ENCODE assay signal across 10 cellular contexts in the genomic region with DNA sequence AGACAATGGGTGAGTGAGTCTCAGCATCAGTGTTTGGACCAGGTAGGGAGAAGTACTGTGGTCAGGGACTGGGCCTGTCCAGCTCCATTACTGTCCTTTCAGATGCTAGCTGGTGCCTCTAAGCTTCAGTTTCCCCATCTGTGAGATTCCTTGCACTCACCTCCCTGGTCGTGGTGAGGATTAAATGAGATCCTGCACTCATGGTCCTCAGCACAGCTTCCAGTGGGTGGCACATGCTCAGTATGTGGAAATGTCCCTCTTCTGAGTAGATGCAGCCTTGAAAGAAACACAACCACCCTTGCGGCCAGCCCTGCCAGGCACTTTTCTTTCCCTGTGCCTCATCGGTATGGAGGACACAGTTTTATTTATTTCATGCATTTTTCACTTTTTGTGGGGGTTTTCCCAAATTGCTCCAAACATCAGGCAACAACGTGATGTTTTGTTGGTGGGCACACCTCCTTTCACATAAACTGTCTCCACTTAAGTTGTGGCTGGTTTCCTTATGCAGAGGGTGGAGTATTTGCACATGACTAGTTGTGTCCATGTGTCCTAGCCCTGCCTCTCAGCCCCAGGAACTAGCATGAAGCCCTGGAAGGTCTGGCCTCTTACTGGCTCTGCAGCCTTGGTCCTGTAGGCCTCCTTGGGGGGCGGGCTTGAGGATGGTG. TPM values are rescaled to one million over a fixed set of nuclear protein-coding genes. Genes with fewer than 3 reads are reported as not detected.
DNase-seq lines count a peak whose midpoint lies in the region; ATAC-seq, FAIRE-seq and TF ChIP-seq lines count a peak whose summit lies in the region.
"Had no signal": no experiment of that assay in that cellular context is flagged by ENCODE, and none has a peak within 500 bp of the region (broad histone marks: within the 10 kb centered on the region; RNA-seq: fewer than 3 reads in every experiment).

No MANE protein-coding gene starts in this region.

- TF ChIP-seq CTCF in A549 (IDR thresholded peaks at IDR 0.05) (no peak), mammary epithelial cell (conservative IDR thresholded peaks at IDR 0.05 in 1 of 2, IDR thresholded peaks at IDR 0.05 in 1 of 2; ENCODE audit: extremely low read depth in 1 of 2, insufficient read depth in 1 of 2, low read depth in 1 of 2, low read length in 2 of 2) (no peak)

- peaks cover 38% of the 10 kb centered on the region for H3K79me2 ChIP-seq in mammary epithelial cell (ENCODE audit: insufficient read depth, low read length)

- BruUV-seq in mammary epithelial cell (replicated peaks; lab: Mats Ljungman, UMichigan) = no TSS peak

- no peak for FAIRE-seq in A549 (lab: Jason Lieb, UNC)

- CTCF ChIA-PET in A549 (lab: Yijun Ruan, JAX) (interaction anchor here (1.1 to 2.7 kb wide), 3 partner anchors 12 to 97 kb away, joined by 7 to 9 read pairs (median 8); no protein-coding TSS in a partner anchor), mammary epithelial cell (lab: Charles Lee; ENCODE audit: low non-redundant PET) (no interaction called here)

- in situ Hi-C loops in mammary epithelial cell (cut with MboI; ENCODE audit: low sequenced_read_pairs in 2 of 2) = no loop called here

- dilution Hi-C loops in mammary epithelial cell (cut with HindIII; ENCODE audit: low sequenced_read_pairs) = no loop called here

- intact Hi-C loops in mammary epithelial cell (cut with micrococcal nuclease) = no loop called here

- peak overlapping the region; percentile 92 to 97; a peak in 5 of 6 replicates for H3K27ac ChIP-seq in A549
- H3K27ac ChIP-seq in HUES64 (ENCODE audit: low read depth, low read length) = no peak overlapping the region
- no peak overlapping the region for H3K27ac ChIP-seq in mammary epithelial cell (ENCODE audit: insufficient read depth, low read depth, low read length)

- no peaks in the 10 kb centered on the region for H4K20me1 ChIP-seq in mammary epithelial cell (ENCODE audit: insufficient read depth, low read length)

- no peak for TF ChIP-seq RAD21 in A549 (conservative IDR thresholded peaks at IDR 0.05 in 1 of 2, IDR thresholded peaks at IDR 0.05 in 1 of 2)

- H3K36me3 ChIP-seq in HUES64 (ENCODE audit: insufficient read depth, low read length) (peaks cover 31% of the 10 kb centered on the region), mammary epithelial cell (ENCODE audit: insufficient read depth, low read length) (peaks cover 5% of the 10 kb centered on the region), mucosa of stomach (ENCODE audit: control insufficient read depth, insufficient read depth, low read length) (no peaks in the 10 kb centered on the region)

- H3K4me2 ChIP-seq in A549 (peak overlapping the region; percentile 90), mammary epithelial cell (ENCODE audit: insufficient read depth, low read depth, low read length) (peak overlapping the region; percentile 93)

- ATAC-seq in A549 = no peak
- ATAC-seq in HG02642 (IDR thresholded peaks at IDR 0.05; ENCODE audit: poor library complexity, unreplicated experiment) = no peak
- no peak for ATAC-seq in HG02938 (IDR thresholded peaks at IDR 0.05; ENCODE audit: unreplicated experiment)

- H3K9me3 ChIP-seq in A549 (peaks cover 6% of the 10 kb centered on the region; the same call in 1 of the 3 replicates), HUES64 (ENCODE audit: insufficient read depth, low read depth, low read length) (peaks cover 8% of the 10 kb centered on the region), mammary epithelial cell (replicated peaks; ENCODE audit: insufficient read depth, low read length) (peaks cover 4% of the 10 kb centered on the region), mucosa of stomach (ENCODE audit: control insufficient read depth, low read length) (no peaks in the 10 kb centered on the region)

- TF ChIP-seq EP300 in A549 (IDR thresholded peaks at IDR 0.05) = no peak

- peak overlapping the region; percentile 98 for H2AFZ ChIP-seq in mammary epithelial cell (ENCODE audit: low read depth, low read length)

- WGBS in A549 (ENCODE audit: missing lambda C conversion rate) = 75% methylated on average over 4 of the region's 5 CpGs
- WGBS in HUES64 = 91% methylated on average over 4 of the region's 5 CpGs
- 76% methylated on average over 5 of the region's 5 CpGs for WGBS in mammary epithelial cell (ENCODE audit: low coverage, missing lambda C conversion rate)

- H3K4me3 ChIP-seq in A549 (peak overlapping the region; percentile 73), HUES64 (ENCODE audit: low read length) (peak overlapping the region; percentile 75), mammary epithelial cell (replicated peaks in 1 of 3; ENCODE audit: insufficient read depth in 1 of 3, low read depth in 2 of 3, low read length in 3 of 3) (peak overlapping the region; percentile 63 to 94 (median 83)), mucosa of stomach (ENCODE audit: low read length) (peak overlapping the region; percentile 91)

- no peak for TF ChIP-seq POLR2A in A549 (IDR thresholded peaks at IDR 0.05; ENCODE audit: low read length)

- H3K27me3 ChIP-seq in HUES64 (ENCODE audit: insufficient read depth, low read length) (peaks cover 17% of the 10 kb centered on the region), mammary epithelial cell (ENCODE audit: insufficient read depth, low read length) (no peaks in the 10 kb centered on the region), mucosa of stomach (ENCODE audit: control insufficient read depth, insufficient read depth, low read length) (peaks cover 6% of the 10 kb centered on the region)

- POLR2A ChIA-PET in A549 (lab: Yijun Ruan, JAX) = interaction anchor here (1.0 to 3.7 kb wide), 3 partner anchors 16 to 98 kb away, joined by 3 to 22 read pairs (median 12); no protein-coding TSS in a partner anchor

- DNase-seq in A549 (ENCODE audit: low read depth in 1 of 2, low spot score in 1 of 2) (no peak), mammary epithelial cell (no peak), inferior parietal cortex (ENCODE audit: extremely low spot score) (no peak), DMS153 treated with DMSO at 0.1 percent for 48 hours (lab: John Stamatoyannopoulos, UW; ENCODE audit: unreplicated experiment) (no peak)
- DNase-seq: EL had no signal

- H3K9ac ChIP-seq in HUES64 (ENCODE audit: low read depth, low read length) (peak overlapping the region; percentile 91), mammary epithelial cell (ENCODE audit: insufficient read depth, low read length) (peak overlapping the region; percentile 79), mucosa of stomach (ENCODE audit: low read length) (peak overlapping the region; percentile 89)

- H3K4me1 ChIP-seq in A549 (peaks cover 11% of the 10 kb centered on the region; the same call in 2 of the 3 replicates), HUES64 (ENCODE audit: insufficient read depth, low read length) (peaks cover 14% of the 10 kb centered on the region), mammary epithelial cell (ENCODE audit: insufficient read depth, low read length) (peaks cover 33% of the 10 kb centered on the region), mucosa of stomach (ENCODE audit: control insufficient read depth, insufficient read depth, low read length) (peaks cover 33% of the 10 kb centered on the region)

RNA-seq across cellular contexts. Expression of a gene that starts 1.1 kb away (rescaled TPM):
- polyA plus RNA-seq in A549 (2011; rRNA removed) = 14.1 and 14.4 TPM in 2 replicates
- 19.7 and 23.3 TPM in 2 replicates for polyA plus RNA-seq in A549 (2012; cell fraction: cytosol; rRNA removed)
- 123 and 173 TPM in 2 replicates for polyA plus RNA-seq in A549 (2012; cell fraction: nucleus; rRNA removed)
- polyA plus RNA-seq in A549 (2017; fragmentation: RNase III; extraction: RNeasy Plus Mini Kit Qiagen cat#74134 plus additional on column Dnase treatment) = 22.3 to 23.5 TPM (median 22.6 TPM) in 3 replicates
- 22.8 and 27.5 TPM in 2 replicates for polyA minus RNA-seq in A549 (2011; rRNA and poly(A)+ RNA removed)
- polyA plus RNA-seq in HUES64 (2013, experiment 1 of 2) = 15.3 TPM
- 16.1 TPM for polyA plus RNA-seq in HUES64 (2013, experiment 2 of 2)
- 10 to 100 TPM; 52.8 to 59.4 TPM for total RNA-seq in mammary epithelial cell
- polyA plus RNA-seq in mammary epithelial cell = 28.2 TPM
- polyA minus RNA-seq in mammary epithelial cell = 44.9 TPM

RNA-seq across cellular contexts. Expression of a gene that starts 16.2 kb away (rescaled TPM):
- polyA plus RNA-seq in A549 (2011; rRNA removed) (1.2 and 1.4 TPM in 2 replicates), A549 (2017; fragmentation: RNase III; extraction: RNeasy Plus Mini Kit Qiagen cat#74134 plus additional on column Dnase treatment) (2.3 to 4.0 TPM (median 3.6 TPM) in 3 replicates), mammary epithelial cell (0.24 TPM)
- 2.9 TPM in 2 replicates for polyA plus RNA-seq in A549 (2012; cell fraction: cytosol; rRNA removed)
- polyA plus RNA-seq in A549 (2012; cell fraction: nucleus; rRNA removed) = 19.7 and 21.2 TPM in 2 replicates
- polyA minus RNA-seq in A549 (2011; rRNA and poly(A)+ RNA removed) = 1.8 and 2.6 TPM in 2 replicates
- polyA plus RNA-seq in HUES64 (2013, experiment 1 of 2) = 0.50 TPM
- 0.25 TPM for polyA plus RNA-seq in HUES64 (2013, experiment 2 of 2)
- total RNA-seq in mammary epithelial cell = 1 to 10 TPM in 1 of 2 donors, under 1 TPM in 1; 0.24 to 5.0 TPM
- not detected for polyA minus RNA-seq in mammary epithelial cell
- total RNA-seq: lung microvascular endothelial cell had no signal

RNA-seq across cellular contexts. Expression of a gene that starts 18.7 kb away (rescaled TPM):
- polyA plus RNA-seq in A549 (2011; rRNA removed) (15.5 and 15.9 TPM in 2 replicates), A549 (2017; fragmentation: RNase III; extraction: RNeasy Plus Mini Kit Qiagen cat#74134 plus additional on column Dnase treatment) (18.4 to 22.7 TPM (median 19.7 TPM) in 3 replicates), mammary epithelial cell (23.4 TPM)
- 29.7 and 39.2 TPM in 2 replicates for polyA plus RNA-seq in A549 (2012; cell fraction: cytosol; rRNA removed)
- 43.5 and 52.5 TPM in 2 replicates for polyA plus RNA-seq in A549 (2012; cell fraction: nucleus; rRNA removed)
- 15.1 and 16.7 TPM in 2 replicates for polyA minus RNA-seq in A549 (2011; rRNA and poly(A)+ RNA removed)
- 18.3 TPM for polyA plus RNA-seq in HUES64 (2013, experiment 1 of 2)
- polyA plus RNA-seq in HUES64 (2013, experiment 2 of 2) = 18.3 TPM
- total RNA-seq in mammary epithelial cell = 10 to 100 TPM; 17.3 to 23.6 TPM
- polyA minus RNA-seq in mammary epithelial cell = 10.7 TPM

RNA-seq across cellular contexts. Expression of a gene that starts 31.8 kb away (rescaled TPM):
- 0.62 and 0.67 TPM in 2 replicates for polyA plus RNA-seq in A549 (2011; rRNA removed)
- polyA plus RNA-seq in A549 (2012; cell fraction: cytosol; rRNA removed) = 0.62 and 0.82 TPM in 2 replicates
- 7.2 and 8.9 TPM in 2 replicates for polyA plus RNA-seq in A549 (2012; cell fraction: nucleus; rRNA removed)
- polyA plus RNA-seq in A549 (2017; fragmentation: RNase III; extraction: RNeasy Plus Mini Kit Qiagen cat#74134 plus additional on column Dnase treatment) = 0.92 to 1.6 TPM (median 1.1 TPM) in 3 replicates
- polyA minus RNA-seq in A549 (2011; rRNA and poly(A)+ RNA removed) = 0.15 and 0.45 TPM in 2 replicates
- polyA plus RNA-seq in HUES64 (2013, experiment 1 of 2) = 0.35 TPM
- polyA plus RNA-seq in HUES64 (2013, experiment 2 of 2) = 0.57 TPM
- total RNA-seq in mammary epithelial cell = 1 to 10 TPM; 2.9 to 4.3 TPM
- 1.6 TPM for polyA plus RNA-seq in mammary epithelial cell
- not detected for polyA minus RNA-seq in mammary epithelial cell
- total RNA-seq: lung microvascular endothelial cell had no signal

RNA-seq across cellular contexts. Expression of a gene that starts 49.1 kb away (rescaled TPM):
- not detected in 2 replicates for polyA plus RNA-seq in A549 (2011; rRNA removed)
- polyA plus RNA-seq in A549 (2012; cell fraction: cytosol; rRNA removed) = not detected in 2 replicates
- not detected in 2 replicates for polyA plus RNA-seq in A549 (2012; cell fraction: nucleus; rRNA removed)
- polyA plus RNA-seq in A549 (2017; fragmentation: RNase III; extraction: RNeasy Plus Mini Kit Qiagen cat#74134 plus additional on column Dnase treatment) = not detected in 3 replicates
- not detected in 2 replicates for polyA minus RNA-seq in A549 (2011; rRNA and poly(A)+ RNA removed)
- polyA plus RNA-seq in HUES64 (2013, experiment 1 of 2) = 0.20 TPM
- polyA plus RNA-seq in HUES64 (2013, experiment 2 of 2) = 0.38 TPM
- 1 to 10 TPM in 1 of 2 donors, not detected in 1; 1.7 TPM for total RNA-seq in mammary epithelial cell
- 0.07 TPM for polyA plus RNA-seq in mammary epithelial cell
- not detected for polyA minus RNA-seq in mammary epithelial cell
- total RNA-seq: lung microvascular endothelial cell had no signal

Comparison
In these comparisons a context has a peak if more than half of its experiments do, and no peak if none do; other contexts are left out.
1. H3K27ac ChIP-seq: peak in A549 (2 of 2); none in HUES64 (single experiment) and mammary epithelial cell (single experiment).
2. Peak in every context shown above with its lines, with median percentiles within 50 percentile points of each other: H3K4me3 ChIP-seq and H3K9ac ChIP-seq.